Comparison of ENCODE assay signal across 28 cellular contexts in the genomic region with DNA sequence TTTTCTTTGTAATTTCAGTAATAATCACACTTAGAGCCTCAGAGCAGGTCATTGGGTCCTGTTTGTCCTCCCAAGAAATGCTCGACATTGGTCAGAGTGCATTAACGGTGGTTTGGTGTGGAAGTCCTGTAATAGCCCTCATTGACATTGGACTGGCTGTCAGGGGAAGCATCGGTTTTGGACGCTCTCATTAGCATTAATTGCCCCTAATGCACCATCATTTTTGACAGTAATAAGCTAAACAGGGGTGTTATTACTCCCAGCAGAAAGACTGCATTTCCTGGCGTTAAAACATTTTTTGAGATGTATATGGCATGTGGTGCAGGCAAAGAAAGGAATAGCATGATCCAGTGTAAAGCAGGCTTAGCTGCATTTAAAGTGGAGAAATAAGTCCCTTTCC. TPM values are rescaled to one million over a fixed set of nuclear protein-coding genes. Genes with fewer than 3 reads are reported as not detected.
DNase-seq lines count a peak whose midpoint lies in the region; ATAC-seq and TF ChIP-seq lines count a peak whose summit lies in the region.
"Had no signal": no experiment of that assay in that cellular context is flagged by ENCODE, and none has a peak within 500 bp of the region (broad histone marks: within the 10 kb centered on the region; RNA-seq: fewer than 3 reads in every experiment).

No MANE protein-coding gene starts in this region.

- H3K27me3 Mint-ChIP-seq in brain (no peaks in the 10 kb centered on the region), nephron progenitor cell (ENCODE audit: low read depth, poor library complexity) (no peaks in the 10 kb centered on the region)
- no peaks in the 10 kb centered on the region for H3K27me3 Mint-ChIP-seq in activated CD4-positive, alpha-beta T cell treated with anti-CD3 and anti-CD28 coated beads, Interleukin-2, amount 10 ng/mL, durations not matched to agents 24 days and 14 days
- H3K27me3 Mint-ChIP-seq: activated naive CD8-positive, alpha-beta T cell treated with anti-CD3 and anti-CD28 coated beads for 36 hours; naive thymus-derived CD8-positive, alpha-beta T cell had no signal

- H3K9me3 ChIP-seq in SK-N-SH (no peaks in the 10 kb centered on the region), vagina (no peaks in the 10 kb centered on the region), lower lobe of right lung (no peaks in the 10 kb centered on the region)
- H3K9me3 ChIP-seq: A549, colonic mucosa, HAP-1, psoas muscle had no signal

- TF ChIP-seq POLR2A in vagina (IDR thresholded peaks at IDR 0.05) = no peak

- no peaks in the 10 kb centered on the region for H3K27me3 ChIP-seq in SK-N-SH (ENCODE audit: insufficient read depth)
- H3K27me3 ChIP-seq in vagina = no peaks in the 10 kb centered on the region
- no peaks in the 10 kb centered on the region for H3K27me3 ChIP-seq in lower lobe of right lung (ENCODE audit: low read depth)
- no peaks in the 10 kb centered on the region for H3K27me3 ChIP-seq in dorsolateral prefrontal cortex
- H3K27me3 ChIP-seq: BLaER1 treated with 17β-estradiol and CSF1 and Interleukin-3, amounts not matched to agents 10 nM and 100 nM; brain microvascular endothelial cell; colonic mucosa had no signal

- no peak for TF ChIP-seq EP300 in SK-N-SH (IDR thresholded peaks at IDR 0.05; ENCODE audit: borderline replicate concordance in 1 of 2, low read depth in 1 of 2, low read length in 1 of 2)

- H3K4me3 Mint-ChIP-seq in brain = peak overlapping the region in 4 of 5 experiments; percentile 0 to 67 (median 45)
- H3K4me3 Mint-ChIP-seq in nephron progenitor cell = no peak overlapping the region
- H3K4me3 Mint-ChIP-seq in activated CD4-positive, alpha-beta T cell treated with anti-CD3 and anti-CD28 coated beads, Interleukin-2, amount 10 ng/mL, durations not matched to agents 24 days and 14 days = no peak overlapping the region
- H3K4me3 Mint-ChIP-seq: activated naive CD8-positive, alpha-beta T cell treated with anti-CD3 and anti-CD28 coated beads for 36 hours; naive thymus-derived CD8-positive, alpha-beta T cell had no signal

- intact Hi-C loops in vagina (cut with DNase I) = no loop called here
- intact Hi-C loops in lower lobe of right lung (cut with DNase I) = no loop called here
- intact Hi-C loops in dorsolateral prefrontal cortex (cut with DNase I) = no loop called here
- intact Hi-C loops in activated CD4-positive, alpha-beta T cell treated with anti-CD3 and anti-CD28 coated beads, Interleukin-2, amount 10 ng/mL, durations not matched to agents 24 days and 14 days (cut with micrococcal nuclease) = no loop called here

- H3K4me1 Mint-ChIP-seq in brain = peaks cover 60% of the 10 kb centered on the region
- no peaks in the 10 kb centered on the region for H3K4me1 Mint-ChIP-seq in nephron progenitor cell
- H3K4me1 Mint-ChIP-seq in activated CD4-positive, alpha-beta T cell treated with anti-CD3 and anti-CD28 coated beads, Interleukin-2, amount 10 ng/mL, durations not matched to agents 24 days and 14 days = peaks cover 1% of the 10 kb centered on the region
- H3K4me1 Mint-ChIP-seq: activated naive CD8-positive, alpha-beta T cell treated with anti-CD3 and anti-CD28 coated beads for 36 hours had no signal

- no peak overlapping the region for H3K4me2 ChIP-seq in SK-N-SH
- H3K4me2 ChIP-seq: A549; BLaER1 treated with 17β-estradiol and CSF1 and Interleukin-3, amounts not matched to agents 10 nM and 100 nM had no signal

- CTCF ChIA-PET in SK-N-SH (lab: Yijun Ruan, JAX) = interaction anchor here (0.8 to 2.4 kb wide), 6 partner anchors 9 to 69 kb away, joined by 3 to 7 read pairs (median 5); partner anchors contain the start of gene MANBAL

- peaks cover 19% of the 10 kb centered on the region; the same call in 1 of the 2 replicates for H3K79me2 ChIP-seq in SK-N-SH (ENCODE audit: insufficient read depth)

- TF ChIP-seq RAD21 in SK-N-SH (IDR thresholded peaks at IDR 0.05; ENCODE audit: low read length) = no peak

- H3K9ac ChIP-seq in SK-N-SH = no peak overlapping the region
- H3K9ac ChIP-seq: BLaER1 treated with 17β-estradiol and CSF1 and Interleukin-3, amounts not matched to agents 10 nM and 100 nM had no signal

- peaks cover 51 to 55% of the 10 kb centered on the region in 2 experiments for H3K36me3 ChIP-seq in SK-N-SH (replicated peaks in 1 of 2; ENCODE audit: control insufficient read depth in 1 of 2, insufficient read depth in 2 of 2, low read length in 1 of 2)
- peaks cover 0 to 25% of the 10 kb centered on the region in 2 donors for H3K36me3 ChIP-seq in vagina
- peaks cover 80% of the 10 kb centered on the region for H3K36me3 ChIP-seq in lower lobe of right lung

- H3K36me3 Mint-ChIP-seq in brain (peaks cover 71% of the 10 kb centered on the region), nephron progenitor cell (ENCODE audit: low read depth) (peaks cover 61% of the 10 kb centered on the region)
- H3K36me3 Mint-ChIP-seq in activated CD4-positive, alpha-beta T cell treated with anti-CD3 and anti-CD28 coated beads, Interleukin-2, amount 10 ng/mL, durations not matched to agents 24 days and 14 days (ENCODE audit: low read depth) = peaks cover 55% of the 10 kb centered on the region

- no peak overlapping the region for H2AFZ ChIP-seq in SK-N-SH (ENCODE audit: low read depth)

- H3K9me2 ChIP-seq in SK-N-SH = no peaks in the 10 kb centered on the region

- H3K27ac ChIP-seq in SK-N-SH (ENCODE audit: low read depth in 2 of 2, low read length in 1 of 2) (peak overlapping the region in 1 of 2 experiments; percentile 90; a peak in 2 of 4 replicates), vagina (peak overlapping the region; percentile 14), lower lobe of right lung (no peak overlapping the region), dorsolateral prefrontal cortex (no peak overlapping the region)
- H3K27ac ChIP-seq: A549; BLaER1 treated with 17β-estradiol and CSF1 and Interleukin-3, amounts not matched to agents 10 nM and 100 nM; brain microvascular endothelial cell; colonic mucosa; psoas muscle had no signal

- no peak for TF ChIP-seq CTCF in SK-N-SH (IDR thresholded peaks at IDR 0.05)
- no peak for TF ChIP-seq CTCF in brain (conservative IDR thresholded peaks at IDR 0.05)
- TF ChIP-seq CTCF in nephron progenitor cell (IDR thresholded peaks at IDR 0.05) = no peak
- no peak for TF ChIP-seq CTCF in vagina (IDR thresholded peaks at IDR 0.05)
- no peak for TF ChIP-seq CTCF in lower lobe of right lung (IDR thresholded peaks at IDR 0.05)
- TF ChIP-seq CTCF in dorsolateral prefrontal cortex (IDR thresholded peaks at IDR 0.05 in 54 of 56, conservative IDR thresholded peaks at IDR 0.05 in 2 of 56; ENCODE audit: low read depth in 1 of 56, partially characterized antibody in 56 of 56) = no peak

- H3K27ac Mint-ChIP-seq in brain (peak overlapping the region; percentile 82 to 97 (median 91)), nephron progenitor cell (peak overlapping the region; percentile 1)
- H3K27ac Mint-ChIP-seq in activated CD4-positive, alpha-beta T cell treated with anti-CD3 and anti-CD28 coated beads, Interleukin-2, amount 10 ng/mL, durations not matched to agents 24 days and 14 days = no peak overlapping the region

- H4K20me1 ChIP-seq in SK-N-SH (ENCODE audit: insufficient read depth) = no peaks in the 10 kb centered on the region

- ATAC-seq in SK-N-SH treated with all-trans-retinoic acid at 6 μM for 48 hours (no peak), lower lobe of right lung (no peak)
- ATAC-seq: naive thymus-derived CD8-positive, alpha-beta T cell; psoas muscle; stimulated activated naive CD8-positive, alpha-beta T cell treated with anti-CD3 and anti-CD28 coated beads, Interleukin-15, Interleukin-2, amounts not matched to agents 100 U/mL and 50 U/mL, for 24 hours had no signal

- DNase-seq in SK-N-SH (peak; percentile 38), nephron progenitor cell (no peak), vagina (ENCODE audit: extremely low spot score in 2 of 2) (no peak), lower lobe of right lung (no peak), dorsolateral prefrontal cortex (no peak)
- no peak for DNase-seq in activated CD4-positive, alpha-beta T cell treated with anti-CD3 and anti-CD28 coated beads, Interleukin-2, amount 10 ng/mL, durations not matched to agents 24 days and 14 days
- DNase-seq: activated CD4-positive, alpha-beta T cell treated with anti-CD3 and anti-CD28 coated beads for 1 hour; activated naive CD8-positive, alpha-beta T cell treated with anti-CD3 and anti-CD28 coated beads for 36 hours; brain microvascular endothelial cell; colonic mucosa; EL; mammary epithelial cell; naive thymus-derived CD8-positive, alpha-beta T cell; NCI-H1694 treated with DMSO at 0.1 percent for 48 hours; NCI-H748 treated with DMSO at 0.1 percent for 48 hours; psoas muscle; stimulated activated CD4-positive, alpha-beta T cell treated with anti-CD3 and anti-CD28 coated beads, Interleukin-2, amount 100 ng/mL, for 48 hours; stimulated activated naive CD8-positive, alpha-beta T cell treated with anti-CD3 and anti-CD28 coated beads, Interleukin-15, Interleukin-2, amounts not matched to agents 100 U/mL and 50 U/mL, for 24 hours; SW 1271 had no signal

- H3K4me1 ChIP-seq in SK-N-SH (ENCODE audit: control insufficient read depth in 1 of 2, insufficient read depth in 2 of 2, low read depth in 1 of 2, low read length in 1 of 2) = peaks cover 0 to 29% of the 10 kb centered on the region in 2 experiments; a peak in 2 of 4 replicates
- peaks cover 17% of the 10 kb centered on the region for H3K4me1 ChIP-seq in vagina
- no peaks in the 10 kb centered on the region for H3K4me1 ChIP-seq in lower lobe of right lung
- H3K4me1 ChIP-seq: A549, colonic mucosa had no signal

- WGBS in SK-N-SH (ENCODE audit: low lambda C conversion rate) = 73% methylated on average over 5 of the region's 5 CpGs

- no peaks in the 10 kb centered on the region for H3K9me3 Mint-ChIP-seq in brain
- H3K9me3 Mint-ChIP-seq in nephron progenitor cell = no peaks in the 10 kb centered on the region
- H3K9me3 Mint-ChIP-seq in activated CD4-positive, alpha-beta T cell treated with anti-CD3 and anti-CD28 coated beads, Interleukin-2, amount 10 ng/mL, durations not matched to agents 24 days and 14 days = no peaks in the 10 kb centered on the region
- H3K9me3 Mint-ChIP-seq: activated naive CD8-positive, alpha-beta T cell treated with anti-CD3 and anti-CD28 coated beads for 36 hours; naive thymus-derived CD8-positive, alpha-beta T cell had no signal

- H3K4me3 ChIP-seq in SK-N-SH (ENCODE audit: low read depth in 2 of 2, low read length in 1 of 2) = no peak overlapping the region
- H3K4me3 ChIP-seq in vagina = no peak overlapping the region
- H3K4me3 ChIP-seq in lower lobe of right lung = no peak overlapping the region
- no peak overlapping the region for H3K4me3 ChIP-seq in dorsolateral prefrontal cortex
- H3K4me3 ChIP-seq: A549; BLaER1 treated with 17β-estradiol and CSF1 and Interleukin-3, amounts not matched to agents 10 nM and 100 nM; colonic mucosa; HAP-1; psoas muscle had no signal

- POLR2A ChIA-PET in SK-N-SH (lab: Yijun Ruan, JAX) = interaction anchor here (1.0 kb wide), 1 partner anchor 9 kb away, joined by 3 read pairs; no protein-coding TSS in a partner anchor

- H3F3A ChIP-seq in SK-N-SH (replicated peaks; ENCODE audit: insufficient read depth) = peaks cover 3% of the 10 kb centered on the region

RNA-seq across cellular contexts. Expression of gene MROH8, which starts 40.9 kb away (rescaled TPM):
- polyA plus RNA-seq in SK-N-SH (2012; rRNA removed) (3.2 and 3.5 TPM in 2 replicates), brain (ENCODE audit: insufficient read depth, low read depth, low replicate concordance) (4.9 TPM)
- polyA plus RNA-seq in SK-N-SH (2012; cell fraction: cytosol; rRNA removed) = 2.7 and 2.9 TPM in 2 replicates
- 3.4 and 5.5 TPM in 2 replicates for polyA plus RNA-seq in SK-N-SH (2012; cell fraction: nucleus; rRNA removed)
- total RNA-seq in vagina (1.5 TPM), lower lobe of right lung (3.9 TPM), dorsolateral prefrontal cortex (10 to 100 TPM in 86 of 120 experiments, 1 to 10 TPM in 34; 4.9 to 20.6 (median 11.6) TPM)
- total RNA-seq in activated CD4-positive, alpha-beta T cell treated with anti-CD3 and anti-CD28 coated beads, Interleukin-2, amount 10 ng/mL, durations not matched to agents 24 days and 14 days = 0.63 and 1.3 TPM in 2 replicates

RNA-seq across cellular contexts. Expression of gene RPN2, which starts 41.1 kb away (rescaled TPM):
- polyA plus RNA-seq in SK-N-SH (2012; rRNA removed) = 420 and 596 TPM in 2 replicates
- polyA plus RNA-seq in SK-N-SH (2012; cell fraction: cytosol; rRNA removed) = 321 and 410 TPM in 2 replicates
- 270 and 432 TPM in 2 replicates for polyA plus RNA-seq in SK-N-SH (2012; cell fraction: nucleus; rRNA removed)
- 203 TPM for polyA plus RNA-seq in brain (ENCODE audit: insufficient read depth, low read depth, low replicate concordance)
- 103 TPM for total RNA-seq in vagina
- 160 TPM for total RNA-seq in lower lobe of right lung
- 10 to 100 TPM; 51.0 to 98.1 (median 63.8) TPM for total RNA-seq in dorsolateral prefrontal cortex
- 208 and 213 TPM in 2 replicates for total RNA-seq in activated CD4-positive, alpha-beta T cell treated with anti-CD3 and anti-CD28 coated beads, Interleukin-2, amount 10 ng/mL, durations not matched to agents 24 days and 14 days

RNA-seq across cellular contexts. Expression of gene GHRH, which starts 41.4 kb away (rescaled TPM):
- polyA plus RNA-seq in SK-N-SH (2012; rRNA removed) (not detected in 2 replicates), brain (ENCODE audit: insufficient read depth, low read depth, low replicate concordance) (not detected)
- not detected in 2 replicates for polyA plus RNA-seq in SK-N-SH (2012; cell fraction: cytosol; rRNA removed)
- not detected in 2 replicates for polyA plus RNA-seq in SK-N-SH (2012; cell fraction: nucleus; rRNA removed)
- total RNA-seq in vagina (not detected), lower lobe of right lung (not detected), dorsolateral prefrontal cortex (1 to 10 TPM in 4 of 120 experiments, under 1 TPM in 1, not detected in 115; 0.97 to 1.7 (median 1.1) TPM)
- total RNA-seq in activated CD4-positive, alpha-beta T cell treated with anti-CD3 and anti-CD28 coated beads, Interleukin-2, amount 10 ng/mL, durations not matched to agents 24 days and 14 days = not detected in 2 replicates
- total RNA-seq: activated naive CD8-positive, alpha-beta T cell treated with anti-CD3 and anti-CD28 coated beads for 36 hours; colonic mucosa; HepG2; kidney epithelial cell; mammary epithelial cell; naive thymus-derived CD8-positive, alpha-beta T cell; psoas muscle; ureter had no signal
- polyA plus RNA-seq: A549; HepG2; mammary epithelial cell; naive thymus-derived CD8-positive, alpha-beta T cell; psoas muscle; small intestine had no signal

Comparison
In these comparisons a context has a peak if more than half of its experiments do, and no peak if none do; other contexts are left out.
1. H3K4me3 Mint-ChIP-seq: peak in brain (4 of 5); none in nephron progenitor cell (single experiment) and activated CD4-positive, alpha-beta T cell treated with anti-CD3 and anti-CD28 coated beads, Interleukin-2, amount 10 ng/mL, durations not matched to agents 24 days and 14 days (single experiment).